Comparison of ENCODE assay signal across 9 cellular contexts in the genomic region with DNA sequence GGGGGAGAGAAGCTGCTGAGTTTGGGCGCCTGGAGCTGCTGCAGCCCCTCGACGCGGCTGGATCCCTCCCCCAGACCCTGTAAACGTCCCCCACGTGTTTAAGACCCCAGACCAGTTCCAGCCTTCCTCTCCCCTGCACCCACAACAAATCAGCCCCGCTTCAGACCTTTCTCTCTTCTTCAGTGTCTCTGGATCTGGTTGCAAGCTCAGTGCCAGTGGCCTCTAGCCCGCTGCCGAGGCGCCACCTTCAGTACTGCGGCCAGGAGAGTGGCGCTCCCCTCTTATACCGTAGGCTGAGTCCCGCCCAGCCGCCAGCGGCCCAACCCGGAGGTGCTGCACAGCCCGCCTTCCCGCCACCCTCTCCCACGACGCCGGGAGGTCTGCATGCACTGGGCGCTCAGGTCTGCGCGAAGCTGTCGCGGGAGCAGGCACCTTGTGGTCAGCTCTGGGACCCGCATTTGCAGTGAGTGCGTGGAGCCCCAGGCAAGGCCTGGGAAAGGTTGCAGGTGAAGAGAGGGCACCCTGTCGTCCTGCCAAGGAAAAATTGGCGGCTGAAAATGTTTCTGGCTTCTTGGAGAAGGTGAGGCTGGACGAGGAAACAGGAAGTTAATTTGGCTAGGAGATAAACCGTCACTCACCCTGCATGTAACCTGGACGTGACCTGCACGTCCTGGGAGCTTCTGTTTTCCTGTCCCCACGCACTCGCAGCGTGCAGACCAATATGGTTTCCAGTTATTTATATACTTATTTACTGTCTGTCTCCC. TPM values are rescaled to one million over a fixed set of nuclear protein-coding genes. Genes with fewer than 3 reads are reported as not detected.
DNase-seq lines count a peak whose midpoint lies in the region; ATAC-seq and TF ChIP-seq lines count a peak whose summit lies in the region.
"Had no signal": no experiment of that assay in that cellular context is flagged by ENCODE, and none has a peak within 500 bp of the region (broad histone marks: within the 10 kb centered on the region; RNA-seq: fewer than 3 reads in every experiment).

A gene with protein sequence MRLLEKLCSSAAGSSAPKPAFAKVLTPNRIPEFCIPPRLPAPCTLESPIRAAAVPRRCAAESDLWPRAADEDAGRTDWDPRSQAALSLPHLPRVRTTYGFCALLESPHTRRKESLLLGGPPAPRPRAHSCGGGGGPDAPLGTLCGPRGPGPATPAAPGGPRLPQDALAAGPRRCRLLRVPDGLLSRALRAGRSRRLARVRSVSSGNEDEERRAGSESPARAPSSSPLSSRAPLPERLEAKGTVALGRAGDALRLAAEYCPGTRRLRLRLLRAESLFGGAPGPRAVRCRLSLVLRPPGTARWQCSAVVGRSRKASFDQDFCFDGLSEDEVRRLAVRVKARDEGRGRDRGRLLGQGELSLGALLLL (minus strand): TSS at position 257 of the 764 bp plus-strand sequence. CDS start 301 bp downstream, outside the sequence.

- no peak for TF ChIP-seq EP300 in ovary (IDR thresholded peaks at IDR 0.05)

- no peaks in the 10 kb centered on the region for H3K27me3 ChIP-seq in ovary

- TF ChIP-seq POLR2A in ovary (IDR thresholded peaks at IDR 0.05) = no peak

- no peaks in the 10 kb centered on the region for H3K9me3 ChIP-seq in ovary

- H3K4me3 ChIP-seq in ovary = peak within 1 kb of the TSS; percentile 20

- intact Hi-C loops in ovary (cut with DNase I) = no loop called here

- H3K27ac ChIP-seq in ovary = no peak within 1 kb of the TSS
- H3K27ac ChIP-seq: 22Rv1 had no signal

- ATAC-seq in HG02642 (IDR thresholded peaks at IDR 0.05; ENCODE audit: poor library complexity, unreplicated experiment) = no peak
- no peak for ATAC-seq in HG02852 (IDR thresholded peaks at IDR 0.05; ENCODE audit: unreplicated experiment)
- ATAC-seq in HG02623 (IDR thresholded peaks at IDR 0.05; ENCODE audit: unreplicated experiment) = no peak

- no peaks in the 10 kb centered on the region for H3K36me3 ChIP-seq in ovary

- TF ChIP-seq CTCF in ovary (IDR thresholded peaks at IDR 0.05) = no peak

- H3K4me1 ChIP-seq in ovary (ENCODE audit: insufficient read depth) = peaks cover 4% of the 10 kb centered on the region

- 9 to 17% (median 11%) methylated on average over 28 to 38 of the region's 38 CpGs for WGBS in ovary, 3 donors

- peak; percentile 52 for DNase-seq in DMS 273 (lab: John Stamatoyannopoulos, UW; ENCODE audit: unreplicated experiment)
- DNase-seq in DMS 273 treated with DMSO at 0.1 percent for 48 hours (lab: John Stamatoyannopoulos, UW) = no peak
- DNase-seq in activated CD8-positive, alpha-beta memory T cell treated with anti-CD3 and anti-CD28 coated beads, Interleukin-2, amount 50 U/mL, for 48 hours = peak; percentile 64
- DNase-seq in glomerular endothelial cell (ENCODE audit: extremely low read depth, low read depth, low spot score) = no peak
- DNase-seq in ovary = peak in 4 of 5 donors; percentile 18 to 38 (median 35)

RNA-seq across cellular contexts. Expression of the gene that starts here (rescaled TPM):
- total RNA-seq in glomerular endothelial cell (94.0 and 176 TPM in 2 replicates), ovary (1 to 10 TPM in 4 of 7 donors, under 1 TPM in 2, not detected in 1; 0.92 to 7.1 (median 2.6) TPM)
- polyA plus RNA-seq in ovary = under 1 TPM; 0.23 to 0.44 TPM

Comparison
In these comparisons a context has a peak if more than half of its experiments do, and no peak if none do; other contexts are left out.
1. RNA of the gene that starts here (total RNA-seq): 94.0 to 176 TPM in glomerular endothelial cell; 0.92 to 7.1 TPM in ovary; every median in the first group is over 10 times any median in the second.
2. DNase-seq: peak in DMS 273 (single experiment), activated CD8-positive, alpha-beta memory T cell treated with anti-CD3 and anti-CD28 coated beads, Interleukin-2, amount 50 U/mL, for 48 hours (single experiment) and ovary (4 of 5); none in DMS 273 treated with DMSO at 0.1 percent for 48 hours (single experiment) and glomerular endothelial cell (single experiment).